In genomic region chrX:357035-357692, GRCh38 we compare ENCODE assay signal across 20 cellular contexts. TPM values are rescaled to one million over a fixed set of nuclear protein-coding genes. Genes with fewer than 3 reads are reported as not detected.
DNase-seq lines count a peak whose midpoint lies in the region; ATAC-seq, FAIRE-seq and TF ChIP-seq lines count a peak whose summit lies in the region.
"Had no signal": no experiment of that assay in that cellular context is flagged by ENCODE, and none has a peak within 500 bp of the region (broad histone marks: within the 10 kb centered on the region; RNA-seq: fewer than 3 reads in every experiment).

No MANE protein-coding gene starts in this region.

- H3K79me2 ChIP-seq in ACC112 (ENCODE audit: control insufficient read depth, insufficient read depth, low read length, unreplicated experiment) (peaks cover 12% of the 10 kb centered on the region), endothelial cell of umbilical vein (ENCODE audit: control insufficient read depth, insufficient read depth, low read length) (no peaks in the 10 kb centered on the region), GM23248 (ENCODE audit: insufficient read depth) (no peaks in the 10 kb centered on the region)

- peaks cover 32% of the 10 kb centered on the region for H3K36me3 Mint-ChIP-seq in CD4-positive, CD25-positive, alpha-beta regulatory T cell
- peaks cover 54% of the 10 kb centered on the region for H3K36me3 Mint-ChIP-seq in T-cell

- H3K4me3 ChIP-seq in ACC112 (ENCODE audit: low read depth, low read length) (no peak overlapping the region), endothelial cell of umbilical vein (replicated peaks in 1 of 3; ENCODE audit: insufficient read depth in 1 of 3, low read depth in 1 of 3, low read length in 3 of 3) (no peak overlapping the region), GM23248 (no peak overlapping the region)
- peak overlapping the region; percentile 67 for H3K4me3 ChIP-seq in CD4-positive, CD25-positive, alpha-beta regulatory T cell (ENCODE audit: low read depth, low read length)
- H3K4me3 ChIP-seq: breast epithelium, dorsolateral prefrontal cortex, heart left ventricle, ovary, tibial nerve had no signal

- TF ChIP-seq POLR2A in endothelial cell of umbilical vein (IDR thresholded peaks at IDR 0.05; ENCODE audit: low read depth, low read length), result no peak

- H3K4me1 ChIP-seq in ACC112 (ENCODE audit: control insufficient read depth, insufficient read depth, low read length, unreplicated experiment) (peaks cover 8% of the 10 kb centered on the region), endothelial cell of umbilical vein (ENCODE audit: control insufficient read depth, extremely low read depth, insufficient read depth, low read length) (peaks cover 11% of the 10 kb centered on the region), GM23248 (ENCODE audit: insufficient read depth) (peaks cover 4% of the 10 kb centered on the region; the same call in 1 of the 2 replicates)
- H3K4me1 ChIP-seq in CD4-positive, CD25-positive, alpha-beta regulatory T cell (ENCODE audit: control insufficient read depth, insufficient read depth, low read length, poor library complexity, severe bottlenecking), result peaks cover 11% of the 10 kb centered on the region
- H3K4me1 ChIP-seq: BE2C, breast epithelium, tibial nerve had no signal

- dilution Hi-C loops in endothelial cell of umbilical vein (cut with MboI; ENCODE audit: extremely low pct_ligation_motif_present, low sequenced_read_pairs), result no loop called here

- H3K27ac ChIP-seq in ACC112 (ENCODE audit: low read depth, low read length), result peak overlapping the region; percentile 12; the same call in 1 of the 2 replicates
- H3K27ac ChIP-seq in CD4-positive, CD25-positive, alpha-beta regulatory T cell (ENCODE audit: insufficient read depth, low read length, poor library complexity, severe bottlenecking), result peak overlapping the region; percentile 70
- peak overlapping the region; percentile 61 for H3K27ac ChIP-seq in endothelial cell of umbilical vein (ENCODE audit: insufficient read depth, low read depth, low read length)
- no peak overlapping the region for H3K27ac ChIP-seq in GM23248
- H3K27ac ChIP-seq: breast epithelium, dorsolateral prefrontal cortex, heart left ventricle, ovary, tibial nerve had no signal

- H3K4me3 Mint-ChIP-seq in CD4-positive, CD25-positive, alpha-beta regulatory T cell, result peak overlapping the region; percentile 34 to 69 (median 56)
- peak overlapping the region; percentile 8 to 69 (median 45) for H3K4me3 Mint-ChIP-seq in T-cell
- H3K4me3 Mint-ChIP-seq: activated B cell treated with CpG ODN at 0.5 μM for 24 hours had no signal

- no peaks in the 10 kb centered on the region for H3K27me3 Mint-ChIP-seq in CD4-positive, CD25-positive, alpha-beta regulatory T cell
- no peaks in the 10 kb centered on the region for H3K27me3 Mint-ChIP-seq in T-cell
- H3K27me3 Mint-ChIP-seq: activated B cell treated with CpG ODN at 0.5 μM for 24 hours had no signal

- H3K9me2 ChIP-seq in GM23248 (ENCODE audit: insufficient read depth), result no peaks in the 10 kb centered on the region

- peak; percentile 41 to 52 for ATAC-seq in CD4-positive, CD25-positive, alpha-beta regulatory T cell (ENCODE audit: low read depth in 2 of 2)
- ATAC-seq in T-cell (replicated peaks in 1 of 4) (peak in 3 of 4 experiments; percentile 39 to 67 (median 43)), GM21529 (IDR thresholded peaks at IDR 0.05; ENCODE audit: unreplicated experiment) (no peak)
- ATAC-seq: Panc1 had no signal

- peaks cover 10 to 25% (median 17%) of the 10 kb centered on the region in 4 donors for H3K4me1 Mint-ChIP-seq in CD4-positive, CD25-positive, alpha-beta regulatory T cell
- H3K4me1 Mint-ChIP-seq in T-cell, result peaks cover 26 to 29% (median 27%) of the 10 kb centered on the region in 3 donors

- CTCF ChIA-PET in T-cell (lab: Charles Lee), result no interaction called here
- CTCF ChIA-PET in endothelial cell of umbilical vein (lab: Charles Lee), result no interaction called here

- no peak for TF ChIP-seq CTCF in endothelial cell of umbilical vein (IDR thresholded peaks at IDR 0.05; ENCODE audit: extremely low read depth in 1 of 2, insufficient read depth in 1 of 2, low read depth in 1 of 2, low read length in 2 of 2)

- 67 to 70% methylated on average over 14 of the region's 14 CpGs for WGBS in GM23248 (ENCODE audit: low coverage in 1 of 2, low lambda C conversion rate in 2 of 2, missing lambda C conversion rate in 2 of 2), 2 experiments

- peaks cover 0 to 20% (median 4%) of the 10 kb centered on the region in 7 donors for H3K9me3 Mint-ChIP-seq in CD4-positive, CD25-positive, alpha-beta regulatory T cell
- H3K9me3 Mint-ChIP-seq in T-cell, result peaks cover 0 to 13% (median 3%) of the 10 kb centered on the region in 3 donors

- no peaks in the 10 kb centered on the region for H3K27me3 ChIP-seq in ACC112 (ENCODE audit: insufficient read depth, low read length)
- H3K27me3 ChIP-seq in CD4-positive, CD25-positive, alpha-beta regulatory T cell (ENCODE audit: control insufficient read depth, insufficient read depth, low read length), result no peaks in the 10 kb centered on the region
- no peaks in the 10 kb centered on the region for H3K27me3 ChIP-seq in endothelial cell of umbilical vein (ENCODE audit: control insufficient read depth in 2 of 2, insufficient read depth in 2 of 2, low read length in 2 of 2)
- no peaks in the 10 kb centered on the region for H3K27me3 ChIP-seq in GM23248 (replicated peaks; ENCODE audit: insufficient read depth)
- H3K27me3 ChIP-seq: BE2C, breast epithelium, dorsolateral prefrontal cortex, heart left ventricle, ovary, tibial nerve had no signal

- H3K36me3 ChIP-seq in ACC112 (ENCODE audit: insufficient read depth, low read length), result peaks cover 36% of the 10 kb centered on the region
- H3K36me3 ChIP-seq in CD4-positive, CD25-positive, alpha-beta regulatory T cell (ENCODE audit: control insufficient read depth, insufficient read depth, low read length), result peaks cover 22% of the 10 kb centered on the region
- H3K36me3 ChIP-seq in endothelial cell of umbilical vein (ENCODE audit: control insufficient read depth in 2 of 2, extremely low read depth in 1 of 2, insufficient read depth in 2 of 2, low read length in 2 of 2), result peaks cover 0 to 3% of the 10 kb centered on the region in 2 experiments
- no peaks in the 10 kb centered on the region for H3K36me3 ChIP-seq in GM23248 (ENCODE audit: low read depth)
- H3K36me3 ChIP-seq: BE2C, breast epithelium had no signal

- 0 out of 2 replicates have a peak, but pooled peaks cover 3% of the 10 kb centered on the region for H3F3A ChIP-seq in GM23248 (ENCODE audit: insufficient read depth)

- intact Hi-C loops in endothelial cell of umbilical vein (cut with micrococcal nuclease), result loop anchor here (1.0 to 2.0 kb wide), 3 partner anchors 30 to 74 kb away; partner anchors contain the start of genes GTPBP6 and PPP2R3B

- H4K20me1 ChIP-seq in endothelial cell of umbilical vein (replicated peaks; ENCODE audit: control insufficient read depth, extremely low read depth, insufficient read depth, low read length), result no peaks in the 10 kb centered on the region
- H4K20me1 ChIP-seq in GM23248 (ENCODE audit: insufficient read depth), result no peaks in the 10 kb centered on the region

- TSS peak; percentile 90 for BruUV-seq in endothelial cell of umbilical vein (replicated peaks; lab: Mats Ljungman, UMichigan)

- peak overlapping the region; percentile 35 for H3K4me2 ChIP-seq in endothelial cell of umbilical vein (ENCODE audit: insufficient read depth, low read length)
- H3K4me2 ChIP-seq in GM23248 (ENCODE audit: unreplicated experiment), result no peak overlapping the region

- no peak for FAIRE-seq in endothelial cell of umbilical vein (lab: Jason Lieb, UNC)

- H2AFZ ChIP-seq in ACC112 (ENCODE audit: low read length, unreplicated experiment), result no peak overlapping the region
- H2AFZ ChIP-seq in endothelial cell of umbilical vein (ENCODE audit: low read depth, low read length), result no peak overlapping the region
- no peak overlapping the region for H2AFZ ChIP-seq in GM23248

- H3K9ac ChIP-seq in endothelial cell of umbilical vein (replicated peaks; ENCODE audit: extremely low read depth, insufficient read depth, low read length) (no peak overlapping the region), GM23248 (no peak overlapping the region)

- DNase-seq in CD4-positive, CD25-positive, alpha-beta regulatory T cell, result no peak
- DNase-seq in T-cell (no peak), endothelial cell of umbilical vein (ENCODE audit: low read depth, low spot score) (no peak), GM23248 (no peak), T-helper 9 cell (no peak), NCI-H1417 (lab: John Stamatoyannopoulos, UW) (no peak)
- DNase-seq: activated B cell treated with CpG ODN at 0.5 μM for 24 hours, BE2C, DMS79 treated with DMSO at 0.1 percent for 48 hours, dorsolateral prefrontal cortex, islet precursor cell, NCI-H2029 treated with DMSO at 0.1 percent for 48 hours, NCI-H526 treated with DMSO at 0.1 percent for 48 hours had no signal

- POLR2A ChIA-PET in T-cell (lab: Charles Lee) (no interaction called here), endothelial cell of umbilical vein (lab: Charles Lee) (no interaction called here)

- peaks cover 10 to 27% of the 10 kb centered on the region in 2 experiments for H3K9me3 ChIP-seq in CD4-positive, CD25-positive, alpha-beta regulatory T cell (ENCODE audit: control insufficient read depth in 2 of 2, low read length in 2 of 2)
- H3K9me3 ChIP-seq in endothelial cell of umbilical vein (replicated peaks; ENCODE audit: control insufficient read depth, insufficient read depth, low read length), result no peaks in the 10 kb centered on the region
- H3K9me3 ChIP-seq in GM23248 (ENCODE audit: low read depth), result no peaks in the 10 kb centered on the region
- H3K9me3 ChIP-seq: BE2C had no signal

- no peaks in the 10 kb centered on the region for H3K9me1 ChIP-seq in endothelial cell of umbilical vein (replicated peaks; ENCODE audit: control insufficient read depth, extremely low read depth, insufficient read depth, low read length)

- H3K27ac Mint-ChIP-seq in CD4-positive, CD25-positive, alpha-beta regulatory T cell, result peak overlapping the region; percentile 72 to 98 (median 96)
- peak overlapping the region; percentile 89 to 95 for H3K27ac Mint-ChIP-seq in T-cell
- H3K27ac Mint-ChIP-seq: activated B cell treated with CpG ODN at 0.5 μM for 24 hours had no signal

- in situ Hi-C loops in GM23248 (cut with MboI), result no loop called here

RNA-seq across cellular contexts. Expression of gene PPP2R3B, which starts 29.5 kb away (rescaled TPM):
- total RNA-seq in CD4-positive, CD25-positive, alpha-beta regulatory T cell, result 23.5 TPM
- 1 to 10 TPM; 4.8 to 9.9 (median 7.0) TPM for polyA plus RNA-seq in CD4-positive, CD25-positive, alpha-beta regulatory T cell
- total RNA-seq in T-cell (10 to 100 TPM; 30.5 to 56.5 (median 46.6) TPM), endothelial cell of umbilical vein (29.2 and 33.6 TPM in 2 replicates)
- polyA plus RNA-seq in endothelial cell of umbilical vein (18.9 and 19.1 TPM in 2 replicates), GM23248 (2016; fragmentation: Nextera tagmentation; extraction: Ambion mirVana) (4.7 and 7.4 TPM in 2 replicates)
- polyA plus RNA-seq in endothelial cell of umbilical vein (2011; cell fraction: cytosol; rRNA removed), result 11.3 and 13.8 TPM in 2 replicates
- 59.1 and 61.8 TPM in 2 replicates for polyA plus RNA-seq in endothelial cell of umbilical vein (2011; cell fraction: nucleus; rRNA removed)
- polyA plus RNA-seq in endothelial cell of umbilical vein (2012), result 13.1 and 24.4 TPM in 2 replicates
- polyA minus RNA-seq in endothelial cell of umbilical vein, result 11.5 and 16.0 TPM in 2 replicates
- polyA minus RNA-seq in endothelial cell of umbilical vein (2011; cell fraction: cytosol; rRNA and poly(A)+ RNA removed), result 24.2 TPM
- 18.9 and 30.7 TPM in 2 replicates for polyA minus RNA-seq in endothelial cell of umbilical vein (2011; cell fraction: nucleus; rRNA and poly(A)+ RNA removed)
- 16.6 and 20.5 TPM in 2 replicates for total RNA-seq in GM23248 (2014; rRNA removed; shearing (Covaris generic))

RNA-seq across cellular contexts. Expression of gene GTPBP6, which starts 38.6 kb away (rescaled TPM):
- 62.2 TPM for total RNA-seq in CD4-positive, CD25-positive, alpha-beta regulatory T cell
- polyA plus RNA-seq in CD4-positive, CD25-positive, alpha-beta regulatory T cell, result 10 to 100 TPM; 29.7 to 42.8 (median 35.6) TPM
- total RNA-seq in T-cell, result 100 to 1,000 TPM in 3 of 5 donors, 10 to 100 TPM in 2; 58.8 to 112 (median 111) TPM
- 62.1 and 63.5 TPM in 2 replicates for total RNA-seq in endothelial cell of umbilical vein
- polyA plus RNA-seq in endothelial cell of umbilical vein, result 39.1 and 40.4 TPM in 2 replicates
- 28.7 and 38.5 TPM in 2 replicates for polyA plus RNA-seq in endothelial cell of umbilical vein (2011; cell fraction: cytosol; rRNA removed)
- polyA plus RNA-seq in endothelial cell of umbilical vein (2011; cell fraction: nucleus; rRNA removed), result 32.2 and 34.8 TPM in 2 replicates
- polyA plus RNA-seq in endothelial cell of umbilical vein (2012), result 27.7 and 38.8 TPM in 2 replicates
- 21.0 and 27.8 TPM in 2 replicates for polyA minus RNA-seq in endothelial cell of umbilical vein
- polyA minus RNA-seq in endothelial cell of umbilical vein (2011; cell fraction: cytosol; rRNA and poly(A)+ RNA removed), result 17.6 TPM
- 11.4 and 15.5 TPM in 2 replicates for polyA minus RNA-seq in endothelial cell of umbilical vein (2011; cell fraction: nucleus; rRNA and poly(A)+ RNA removed)
- total RNA-seq in GM23248 (2014; rRNA removed; shearing (Covaris generic)), result 32.4 and 34.5 TPM in 2 replicates
- polyA plus RNA-seq in GM23248 (2016; fragmentation: Nextera tagmentation; extraction: Ambion mirVana), result 28.1 TPM in 2 replicates
